In the genomic region with DNA sequence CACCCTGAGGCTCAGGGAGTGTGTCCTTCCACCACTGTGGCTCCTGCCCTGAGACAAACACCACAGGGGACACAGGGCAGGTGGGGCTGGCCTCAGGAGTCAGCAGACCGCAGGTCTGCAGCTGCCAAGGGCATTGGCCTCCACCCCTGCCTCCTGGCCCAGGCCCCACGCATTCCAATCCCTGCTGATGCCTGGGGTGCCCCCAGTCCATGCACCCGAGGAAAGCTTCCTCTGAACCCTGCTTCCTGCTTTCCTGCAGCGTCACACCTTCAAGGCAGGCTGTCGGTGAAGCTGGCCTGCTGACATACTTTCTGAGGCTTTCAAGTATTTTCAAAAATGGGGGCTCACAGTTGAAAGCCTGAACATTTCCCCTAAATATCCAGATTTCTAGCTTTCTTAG, we compare ENCODE assay signal across 16 cellular contexts. TPM values are rescaled to one million over a fixed set of nuclear protein-coding genes. Genes with fewer than 3 reads are reported as not detected.
"Had no signal": no experiment of that assay in that cellular context is flagged by ENCODE, and none has a peak within 500 bp of the region (broad histone marks: within the 10 kb centered on the region; RNA-seq: fewer than 3 reads in every experiment).

No MANE protein-coding gene starts in this region.

RNA-seq across cellular contexts. Expression of gene ANTXRL, which starts 22.5 kb away (rescaled TPM):
- total RNA-seq: gastrocnemius medialis; glomerular endothelial cell; left ventricle myocardium superior; lower lobe of right lung; mesenteric fat pad; myocyte; natural killer cell treated with Interleukin-12 subunit alpha and Interleukin-12 subunit beta and Interleukin-15 and Interleukin-18, amount 100 ng/mL, for 72 hours; neural crest cell; osteoblast; psoas muscle; renal cortical epithelial cell; suprapubic skin; transverse colon; ureter; vagina had no signal
- polyA plus RNA-seq: keratinocyte had no signal
